Comparison of ENCODE assay signal across 19 cellular contexts in the genomic region with DNA sequence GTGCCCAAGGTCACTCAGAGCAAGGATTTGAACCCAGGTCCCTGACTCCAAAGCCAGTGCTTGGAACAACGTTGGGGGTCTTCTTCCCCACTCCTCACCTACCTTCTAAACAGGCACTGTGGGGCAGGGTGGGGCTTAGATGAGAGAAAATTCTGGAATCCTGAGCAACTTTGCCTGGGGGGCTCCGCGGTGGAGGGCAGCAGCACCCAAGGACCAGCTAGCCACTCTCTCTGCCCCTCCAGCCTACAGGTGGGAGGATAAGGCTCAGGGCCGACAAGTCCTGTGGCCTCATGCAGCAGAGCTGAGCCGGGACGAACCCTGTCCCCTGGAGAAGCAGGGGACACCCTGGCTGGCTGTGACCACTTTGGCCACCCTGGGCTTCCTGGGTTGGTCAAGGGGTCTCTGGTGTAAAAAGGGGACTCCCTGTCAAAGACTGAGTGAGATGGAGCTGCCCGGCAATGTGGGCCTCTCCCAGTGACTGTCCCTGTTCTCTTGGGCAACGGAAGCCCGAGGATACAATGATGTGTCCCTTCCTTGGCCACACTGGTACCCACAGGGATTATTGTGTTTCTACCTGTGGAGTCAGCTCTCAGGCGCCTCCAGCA.
"Had no signal": no experiment of that assay in that cellular context is flagged by ENCODE, and none has a peak within 500 bp of the region (broad histone marks: within the 10 kb centered on the region; RNA-seq: fewer than 3 reads in every experiment).

No MANE protein-coding gene starts in this region.

- H3K36me3 ChIP-seq: heart right ventricle, left ventricle myocardium inferior, lower lobe of right lung, neutrophil, right atrium auricular region, sigmoid colon, tibial nerve had no signal

- H3K27me3 Mint-ChIP-seq: memory B cell; stimulated activated naive B cell treated with anti-CD40 and anti-IgM and Interleukin-4, amounts not matched to agents 10 μg/mL and 1 μg/mL and 100 μg/mL, for 72 hours; stimulated activated naive CD8-positive, alpha-beta T cell treated with anti-CD3 and anti-CD28 coated beads, Interleukin-15, amount 100 ng/mL, for 72 hours had no signal

- H3K4me1 ChIP-seq: lower lobe of right lung, right atrium auricular region, sigmoid colon, testis, tibial nerve had no signal

- H3K4me3 ChIP-seq: heart right ventricle, left ventricle myocardium inferior, lower lobe of right lung, right atrium auricular region, sigmoid colon, skin epidermis, testis, tibial nerve had no signal

- DNase-seq: effector memory CD4-positive, alpha-beta T cell; heart right ventricle; hypothalamus; islet precursor cell; left ventricle myocardium inferior; lower lobe of right lung; nephron progenitor cell; sigmoid colon; stimulated activated CD4-positive, alpha-beta T cell treated with anti-CD3 and anti-CD28 coated beads, Interleukin-2, amount 100 ng/mL, for 24 hours; stimulated activated CD4-positive, alpha-beta T cell treated with anti-CD3 and anti-CD28 coated beads, Interleukin-4, amount 100 ng/mL, for 4 hours; stimulated activated naive B cell treated with anti-CD40 and anti-IgM and Interleukin-4, amounts not matched to agents 10 μg/mL and 1 μg/mL and 100 μg/mL, for 72 hours; stimulated activated naive CD8-positive, alpha-beta T cell treated with anti-CD3 and anti-CD28 coated beads, Interleukin-15, amount 100 ng/mL, for 72 hours; testis had no signal

- H3K27ac Mint-ChIP-seq: memory B cell; mesothelial cell of epicardium; nephron progenitor cell; stimulated activated naive B cell treated with anti-CD40 and anti-IgM and Interleukin-4, amounts not matched to agents 10 μg/mL and 1 μg/mL and 100 μg/mL, for 72 hours; stimulated activated naive CD8-positive, alpha-beta T cell treated with anti-CD3 and anti-CD28 coated beads, Interleukin-15, amount 100 ng/mL, for 72 hours had no signal

- H3K27ac ChIP-seq: heart right ventricle, left ventricle myocardium inferior, lower lobe of right lung, neutrophil, right atrium auricular region, sigmoid colon, skin epidermis, testis, tibial nerve had no signal

- H3K4me1 Mint-ChIP-seq: memory B cell; mesothelial cell of epicardium; stimulated activated naive B cell treated with anti-CD40 and anti-IgM and Interleukin-4, amounts not matched to agents 10 μg/mL and 1 μg/mL and 100 μg/mL, for 72 hours; stimulated activated naive CD8-positive, alpha-beta T cell treated with anti-CD3 and anti-CD28 coated beads, Interleukin-15, amount 100 ng/mL, for 72 hours had no signal

- H3K9me3 ChIP-seq: heart right ventricle, left ventricle myocardium inferior, lower lobe of right lung, neutrophil, right atrium auricular region, sigmoid colon, testis, tibial nerve had no signal

- H3K4me3 Mint-ChIP-seq: memory B cell; mesothelial cell of epicardium; nephron progenitor cell; stimulated activated naive B cell treated with anti-CD40 and anti-IgM and Interleukin-4, amounts not matched to agents 10 μg/mL and 1 μg/mL and 100 μg/mL, for 72 hours; stimulated activated naive CD8-positive, alpha-beta T cell treated with anti-CD3 and anti-CD28 coated beads, Interleukin-15, amount 100 ng/mL, for 72 hours had no signal

- H3K36me3 Mint-ChIP-seq: memory B cell had no signal

- H3K27me3 ChIP-seq: heart right ventricle, neutrophil, right atrium auricular region, sigmoid colon, testis, tibial nerve had no signal

- H3K9me3 Mint-ChIP-seq: stimulated activated naive B cell treated with anti-CD40 and anti-IgM and Interleukin-4, amounts not matched to agents 10 μg/mL and 1 μg/mL and 100 μg/mL, for 72 hours; stimulated activated naive CD8-positive, alpha-beta T cell treated with anti-CD3 and anti-CD28 coated beads, Interleukin-15, amount 100 ng/mL, for 72 hours had no signal
